Comparison of ENCODE assay signal across 10 cellular contexts in the genomic region with DNA sequence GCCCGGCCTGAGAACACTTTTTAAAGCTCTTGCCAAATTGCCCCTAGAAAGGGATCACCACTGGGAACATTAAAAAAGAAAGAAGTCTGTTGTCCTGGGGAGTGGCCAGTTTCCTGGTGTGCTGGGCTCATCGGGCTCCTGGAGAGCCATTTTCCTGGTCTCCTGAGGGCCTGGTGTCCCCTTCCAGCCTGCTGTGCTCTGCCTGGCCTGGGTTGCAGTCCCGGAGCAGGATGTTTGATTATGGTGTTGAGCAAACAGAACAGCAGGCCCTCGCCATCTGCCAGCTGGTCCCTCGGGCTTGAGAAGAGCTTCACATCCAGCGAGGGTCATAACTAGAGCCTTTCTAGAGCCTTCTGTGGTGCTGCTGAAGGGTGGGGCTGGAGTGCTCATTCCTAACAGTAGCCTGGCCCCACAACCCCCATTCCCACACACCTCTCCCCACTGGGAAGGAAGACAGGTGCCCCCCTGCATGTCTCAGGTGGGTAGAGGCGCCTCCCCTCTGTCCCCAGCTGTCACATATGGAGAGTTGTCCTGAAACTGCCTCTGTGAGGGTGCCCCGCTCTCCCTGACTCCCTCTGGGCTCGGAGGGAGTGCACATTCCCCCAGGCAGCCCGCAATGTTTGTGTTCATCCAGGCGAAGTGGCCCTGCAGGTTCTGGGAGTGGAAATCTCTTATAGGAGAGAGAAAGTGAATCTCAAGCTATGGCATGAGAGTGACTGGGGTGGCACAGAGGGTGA.
DNase-seq lines count a peak whose midpoint lies in the region; ATAC-seq and TF ChIP-seq lines count a peak whose summit lies in the region.
"Had no signal": no experiment of that assay in that cellular context is flagged by ENCODE, and none has a peak within 500 bp of the region (broad histone marks: within the 10 kb centered on the region; RNA-seq: fewer than 3 reads in every experiment).

No MANE protein-coding gene starts in this region.

- no peaks in the 10 kb centered on the region for H3K27me3 ChIP-seq in WERI-Rb-1 (ENCODE audit: insufficient read depth, low read depth, severe bottlenecking)
- H3K27me3 ChIP-seq: MG63, neutrophil had no signal

- peaks cover 70% of the 10 kb centered on the region for H3K4me1 Mint-ChIP-seq in nephron progenitor cell
- peaks cover 15% of the 10 kb centered on the region for H3K4me1 Mint-ChIP-seq in activated naive CD8-positive, alpha-beta T cell treated with anti-CD3 and anti-CD28 coated beads for 36 hours

- TF ChIP-seq CTCF in WERI-Rb-1 (IDR thresholded peaks at IDR 0.05; ENCODE audit: low read depth, low read length) (no peak), nephron progenitor cell (IDR thresholded peaks at IDR 0.05) (no peak)

- ATAC-seq in GM18517 (IDR thresholded peaks at IDR 0.05; ENCODE audit: unreplicated experiment) = no peak
- ATAC-seq in HG03469 (IDR thresholded peaks at IDR 0.05; ENCODE audit: unreplicated experiment) = no peak

- no peaks in the 10 kb centered on the region for H3K36me3 Mint-ChIP-seq in nephron progenitor cell (ENCODE audit: low read depth)
- no peaks in the 10 kb centered on the region for H3K36me3 Mint-ChIP-seq in activated naive CD8-positive, alpha-beta T cell treated with anti-CD3 and anti-CD28 coated beads for 36 hours

- H3K27me3 Mint-ChIP-seq in nephron progenitor cell (ENCODE audit: low read depth, poor library complexity) = peaks cover 4% of the 10 kb centered on the region
- no peaks in the 10 kb centered on the region for H3K27me3 Mint-ChIP-seq in activated naive CD8-positive, alpha-beta T cell treated with anti-CD3 and anti-CD28 coated beads for 36 hours

- peak overlapping the region; percentile 90 for H3K27ac ChIP-seq in WERI-Rb-1
- H3K27ac ChIP-seq: neutrophil had no signal

- peak overlapping the region; percentile 54 for H3K27ac Mint-ChIP-seq in nephron progenitor cell
- H3K27ac Mint-ChIP-seq in activated naive CD8-positive, alpha-beta T cell treated with anti-CD3 and anti-CD28 coated beads for 36 hours = no peak overlapping the region

- no peak overlapping the region for H3K4me3 ChIP-seq in WERI-Rb-1 (ENCODE audit: low read depth, low read length)
- H3K4me3 ChIP-seq: MG63 had no signal

- no peak overlapping the region for H3K4me3 Mint-ChIP-seq in nephron progenitor cell
- no peak overlapping the region for H3K4me3 Mint-ChIP-seq in activated naive CD8-positive, alpha-beta T cell treated with anti-CD3 and anti-CD28 coated beads for 36 hours

- H3K9me3 ChIP-seq in WERI-Rb-1 (ENCODE audit: severe bottlenecking) = no peaks in the 10 kb centered on the region
- H3K9me3 ChIP-seq: MG63, neutrophil had no signal

- no peaks in the 10 kb centered on the region for H3K9me3 Mint-ChIP-seq in nephron progenitor cell
- no peaks in the 10 kb centered on the region for H3K9me3 Mint-ChIP-seq in activated naive CD8-positive, alpha-beta T cell treated with anti-CD3 and anti-CD28 coated beads for 36 hours

- no peaks in the 10 kb centered on the region for H3K36me3 ChIP-seq in WERI-Rb-1
- H3K36me3 ChIP-seq: MG63, neutrophil had no signal

- DNase-seq in DMS153 (lab: John Stamatoyannopoulos, UW) (peak; percentile 97), NCI-H2081 (lab: John Stamatoyannopoulos, UW) (peak; percentile 93 to 98), WERI-Rb-1 (peak; percentile 85), nephron progenitor cell (no peak), T1000 (lab: John Stamatoyannopoulos, UW) (no peak)
- DNase-seq in activated naive CD8-positive, alpha-beta T cell treated with anti-CD3 and anti-CD28 coated beads for 36 hours = no peak
- DNase-seq: MG63 had no signal

Comparison
In these comparisons a context has a peak if more than half of its experiments do, and no peak if none do; other contexts are left out.
1. DNase-seq: peak in DMS153 (single experiment), NCI-H2081 (2 of 2) and WERI-Rb-1 (single experiment); none in nephron progenitor cell (single experiment), T1000 (single experiment) and activated naive CD8-positive, alpha-beta T cell treated with anti-CD3 and anti-CD28 coated beads for 36 hours (single experiment).